ENCODE assay signal across 19 cellular contexts in genomic region chr6:110250838-110251237, GRCh38.
DNase-seq lines count a peak whose midpoint lies in the region; ATAC-seq and TF ChIP-seq lines count a peak whose summit lies in the region.
"Had no signal": no experiment of that assay in that cellular context is flagged by ENCODE, and none has a peak within 500 bp of the region (broad histone marks: within the 10 kb centered on the region; RNA-seq: fewer than 3 reads in every experiment).

No MANE protein-coding gene starts in this region.

- no peak overlapping the region for H3K4me2 ChIP-seq in PC-3 (ENCODE audit: low read length)
- H3K4me2 ChIP-seq: BLaER1 had no signal

- H2AFZ ChIP-seq in PC-3 (ENCODE audit: low read length), result no peak overlapping the region

- CTCF ChIA-PET in PC-3 (lab: Charles Lee), result no interaction called here

- WGBS in endodermal cell (ENCODE audit: insufficient coverage in 1 of 2, insufficient read length in 1 of 2), 2 experiments, result 57 to 78% methylated on average over 2 to 5 of the region's 5 CpGs

- BruUV-seq in PC-3 (replicated peaks; lab: Mats Ljungman, UMichigan), result no TSS peak

- no peaks in the 10 kb centered on the region for H3K79me2 ChIP-seq in PC-3 (ENCODE audit: low read length)

- POLR2A ChIA-PET in PC-3 (lab: Charles Lee; ENCODE audit: unreplicated experiment), result no interaction called here

- H3K27ac Mint-ChIP-seq in endodermal cell, result no peak overlapping the region
- H3K27ac Mint-ChIP-seq: CD4-positive, CD25-positive, alpha-beta regulatory T cell had no signal

- TF ChIP-seq CTCF in endodermal cell (conservative IDR thresholded peaks at IDR 0.05) (peak; percentile 55), PC-3 (conservative IDR thresholded peaks at IDR 0.05; ENCODE audit: low read depth, low read length) (no peak)

- no peaks in the 10 kb centered on the region for H4K20me1 ChIP-seq in PC-3 (ENCODE audit: low read length)
- H4K20me1 ChIP-seq: BLaER1 had no signal

- no peaks in the 10 kb centered on the region for H3K9me2 ChIP-seq in PC-3 (replicated peaks; ENCODE audit: low read length)

- H3K9me3 ChIP-seq in endodermal cell (ENCODE audit: control insufficient read depth, low read length) (no peaks in the 10 kb centered on the region), PC-3 (ENCODE audit: low read length) (no peaks in the 10 kb centered on the region)
- H3K9me3 ChIP-seq: BLaER1 had no signal

- H3K4me1 ChIP-seq in endodermal cell (ENCODE audit: control insufficient read depth, insufficient read depth, low read length), result no peaks in the 10 kb centered on the region
- no peaks in the 10 kb centered on the region for H3K4me1 ChIP-seq in PC-3 (ENCODE audit: insufficient read depth, low read length)
- H3K4me1 ChIP-seq: BLaER1 had no signal

- peaks cover 1% of the 10 kb centered on the region for H3K27me3 Mint-ChIP-seq in endodermal cell (ENCODE audit: insufficient read depth)
- H3K27me3 Mint-ChIP-seq: CD4-positive, CD25-positive, alpha-beta regulatory T cell had no signal

- H3K4me3 ChIP-seq in endodermal cell (ENCODE audit: low read length), result no peak overlapping the region
- no peak overlapping the region for H3K4me3 ChIP-seq in PC-3 (ENCODE audit: low read length)
- H3K4me3 ChIP-seq: BLaER1, GM12878 had no signal

- no peak overlapping the region for H3K4me3 Mint-ChIP-seq in endodermal cell
- H3K4me3 Mint-ChIP-seq: CD4-positive, CD25-positive, alpha-beta regulatory T cell had no signal

- peak; percentile 42 for ATAC-seq in left colon
- no peak for ATAC-seq in PC-3
- no peak for ATAC-seq in GM18520 (IDR thresholded peaks at IDR 0.05; ENCODE audit: unreplicated experiment)
- ATAC-seq: GM12878 had no signal

- no peaks in the 10 kb centered on the region for H3K36me3 Mint-ChIP-seq in endodermal cell (ENCODE audit: low read depth)

- H3K9ac ChIP-seq in endodermal cell (ENCODE audit: extremely low read depth, low read length, poor library complexity, severe bottlenecking) (no peak overlapping the region), PC-3 (ENCODE audit: low read length) (no peak overlapping the region)
- H3K9ac ChIP-seq: BLaER1 had no signal

- H3K27ac ChIP-seq in endodermal cell (ENCODE audit: low read depth, low read length) (no peak overlapping the region), PC-3 (ENCODE audit: low read length) (no peak overlapping the region)
- H3K27ac ChIP-seq: BLaER1, RWPE1 had no signal

- peak; percentile 17; the same call in 1 of the 2 replicates for TF ChIP-seq RAD21 in Ishikawa (IDR thresholded peaks at IDR 0.05; ENCODE audit: low read depth)

- peaks cover 3% of the 10 kb centered on the region for H3K9me3 Mint-ChIP-seq in endodermal cell

- peak; percentile 51 for DNase-seq in ELF-1 (ENCODE audit: low read depth, low spot score)
- DNase-seq in endodermal cell, result peak; percentile 65
- DNase-seq in left colon, result no peak
- DNase-seq in PC-3, result no peak
- DNase-seq in stimulated activated CD4-positive, alpha-beta T cell treated with anti-CD3 and anti-CD28 coated beads, Interleukin-1b, Interleukin-23, amount 100 ng/mL, for 48 hours, result no peak
- DNase-seq in Kasumi-1 (lab: John Stamatoyannopoulos, UW), result no peak
- DNase-seq: CD4-positive, CD25-positive, alpha-beta regulatory T cell; DMS53; KBM-7; MM.1S; NCI-H2029; NCI-H446; NCI-H82; SHP77 had no signal

- intact Hi-C loops in left colon (cut with DNase I, micrococcal nuclease) (no loop called here), PC-3 (cut with micrococcal nuclease) (no loop called here)

- H3K36me3 ChIP-seq in endodermal cell (ENCODE audit: control insufficient read depth, insufficient read depth, low read length), result no peaks in the 10 kb centered on the region
- no peaks in the 10 kb centered on the region for H3K36me3 ChIP-seq in PC-3 (ENCODE audit: low read depth, low read length)
- H3K36me3 ChIP-seq: BLaER1 had no signal

- TF ChIP-seq EP300 in Ishikawa (IDR thresholded peaks at IDR 0.05; ENCODE audit: borderline replicate concordance), result no peak

- H3F3A ChIP-seq in PC-3 (ENCODE audit: low read length, unreplicated experiment), result no peaks in the 10 kb centered on the region

- H3K4me1 Mint-ChIP-seq in endodermal cell, result peaks cover 7% of the 10 kb centered on the region
- H3K4me1 Mint-ChIP-seq: CD4-positive, CD25-positive, alpha-beta regulatory T cell had no signal

- no peaks in the 10 kb centered on the region for H3K27me3 ChIP-seq in endodermal cell (ENCODE audit: control insufficient read depth, insufficient read depth, low read length, poor library complexity, severe bottlenecking)
- H3K27me3 ChIP-seq in PC-3 (ENCODE audit: low read length), result no peaks in the 10 kb centered on the region
- H3K27me3 ChIP-seq: BLaER1 had no signal

TF ChIP-seq in Ishikawa, 13 proteins besides CTCF, POLR2A, EP300 and RAD21:
- no peak for TF ChIP-seq CREB1 (IDR thresholded peaks at IDR 0.05; ENCODE audit: low read depth)
- no peak for TF ChIP-seq REST (IDR thresholded peaks at IDR 0.05; ENCODE audit: low read depth)
- no peak for TF ChIP-seq FOXM1 (IDR thresholded peaks at IDR 0.05; ENCODE audit: borderline replicate concordance, low read depth)
- no peak for TF ChIP-seq TAF1 (IDR thresholded peaks at IDR 0.05; ENCODE audit: low read depth)
- no peak for TF ChIP-seq YY1 (IDR thresholded peaks at IDR 0.05; ENCODE audit: low read depth)
- no peak for TF ChIP-seq ZBTB7A (IDR thresholded peaks at IDR 0.05; ENCODE audit: low read depth)
- TF ChIP-seq, protein P1, sequence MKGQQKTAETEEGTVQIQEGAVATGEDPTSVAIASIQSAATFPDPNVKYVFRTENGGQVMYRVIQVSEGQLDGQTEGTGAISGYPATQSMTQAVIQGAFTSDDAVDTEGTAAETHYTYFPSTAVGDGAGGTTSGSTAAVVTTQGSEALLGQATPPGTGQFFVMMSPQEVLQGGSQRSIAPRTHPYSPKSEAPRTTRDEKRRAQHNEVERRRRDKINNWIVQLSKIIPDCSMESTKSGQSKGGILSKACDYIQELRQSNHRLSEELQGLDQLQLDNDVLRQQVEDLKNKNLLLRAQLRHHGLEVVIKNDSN (IDR thresholded peaks at IDR 0.05), result no peak
- TF ChIP-seq, protein P2, sequence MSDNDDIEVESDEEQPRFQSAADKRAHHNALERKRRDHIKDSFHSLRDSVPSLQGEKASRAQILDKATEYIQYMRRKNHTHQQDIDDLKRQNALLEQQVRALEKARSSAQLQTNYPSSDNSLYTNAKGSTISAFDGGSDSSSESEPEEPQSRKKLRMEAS (IDR thresholded peaks at IDR 0.05), result no peak
- no peak for TF ChIP-seq TEAD4 (IDR thresholded peaks at IDR 0.05)
- no peak for TF ChIP-seq CEBPB (IDR thresholded peaks at IDR 0.05)
- TF ChIP-seq NFIC (IDR thresholded peaks at IDR 0.05), result no peak
- no peak for TF ChIP-seq TCF12 (IDR thresholded peaks at IDR 0.05; ENCODE audit: low read depth)

Comparison
In these comparisons a context has a peak if more than half of its experiments do, and no peak if none do; other contexts are left out.
1. DNase-seq: peak in ELF-1 (single experiment) and endodermal cell (single experiment); none in left colon (0 of 2), PC-3 (single experiment), stimulated activated CD4-positive, alpha-beta T cell treated with anti-CD3 and anti-CD28 coated beads, Interleukin-1b, Interleukin-23, amount 100 ng/mL, for 48 hours (single experiment) and Kasumi-1 (0 of 2).